ENCODE assay signal across 18 cellular contexts in the genomic region with DNA sequence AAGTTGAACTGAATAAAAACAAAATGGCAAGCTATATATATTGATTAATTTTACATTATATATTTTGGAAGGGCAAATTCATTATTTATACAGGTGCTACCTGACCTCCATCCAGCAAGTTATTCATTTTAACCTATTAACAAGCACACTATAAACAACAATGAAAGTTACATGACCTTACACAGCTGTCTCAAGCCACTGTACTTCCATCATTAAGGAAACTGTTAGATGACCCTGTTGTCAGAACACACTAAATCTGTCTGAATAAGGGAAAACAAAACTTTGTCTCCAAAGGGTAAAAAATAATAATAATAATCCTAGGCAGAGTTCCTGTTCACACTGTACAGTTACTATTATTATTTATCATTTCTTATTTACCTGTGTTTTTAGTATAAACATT. TPM values are rescaled to one million over a fixed set of nuclear protein-coding genes. Genes with fewer than 3 reads are reported as not detected.
"Had no signal": no experiment of that assay in that cellular context is flagged by ENCODE, and none has a peak within 500 bp of the region (broad histone marks: within the 10 kb centered on the region; RNA-seq: fewer than 3 reads in every experiment).

No MANE protein-coding gene starts in this region.

- DNase-seq: colonic mucosa; effector memory CD4-positive, alpha-beta T cell; mesendoderm; naive B cell; stimulated activated CD4-positive, alpha-beta T cell treated with anti-CD3 and anti-CD28 coated beads, Interleukin-2, amount 100 ng/mL, for 24 hours; stimulated activated CD4-positive, alpha-beta T cell treated with anti-CD3 and anti-CD28 coated beads, Interleukin-4, amount 100 ng/mL, for 24 hours; stimulated activated naive CD4-positive, alpha-beta T cell treated with Interleukin-2 at 50 U/mL for 16 hours; upper lobe of left lung had no signal

- H3K4me3 Mint-ChIP-seq: central memory CD8-positive, alpha-beta T cell; dendritic cell treated with granulocyte-macrophage colony-stimulating factor and Interleukin-4, amounts not matched to agents 40 ng/mL and 50 ng/mL, for 4 days; naive B cell; natural killer cell treated with Interleukin-12 subunit alpha and Interleukin-12 subunit beta and Interleukin-15 and Interleukin-18, amount 100 ng/mL, for 72 hours; neural progenitor cell; stimulated activated effector memory CD8-positive, alpha-beta T cell treated with anti-CD3 and anti-CD28 coated beads, Interleukin-12 subunit alpha, Interleukin-12 subunit beta, amount 100 ng/mL, for 72 hours had no signal

- H3K9me3 ChIP-seq: colonic mucosa, right atrium auricular region, thoracic aorta, tibial nerve, upper lobe of left lung had no signal

- H3K36me3 Mint-ChIP-seq: naive B cell; natural killer cell treated with Interleukin-12 subunit alpha and Interleukin-12 subunit beta and Interleukin-15 and Interleukin-18, amount 100 ng/mL, for 72 hours; neural progenitor cell; stimulated activated effector memory CD8-positive, alpha-beta T cell treated with anti-CD3 and anti-CD28 coated beads, Interleukin-12 subunit alpha, Interleukin-12 subunit beta, amount 100 ng/mL, for 72 hours had no signal

- ATAC-seq: natural killer cell treated with Interleukin-12 subunit alpha and Interleukin-12 subunit beta and Interleukin-15 and Interleukin-18, amount 100 ng/mL, for 72 hours; stimulated activated effector memory CD8-positive, alpha-beta T cell treated with anti-CD3 and anti-CD28 coated beads, Interleukin-12 subunit alpha, Interleukin-12 subunit beta, amount 100 ng/mL, for 72 hours had no signal

- H3K27ac ChIP-seq: colonic mucosa, neural progenitor cell, parathyroid adenoma, thoracic aorta, tibial nerve, upper lobe of left lung had no signal

- H3K27me3 ChIP-seq: colonic mucosa, neural progenitor cell, right atrium auricular region, tibial nerve, upper lobe of left lung had no signal

- H3K36me3 ChIP-seq: colonic mucosa, neural progenitor cell, right atrium auricular region, thoracic aorta, tibial nerve, upper lobe of left lung had no signal

- H3K4me3 ChIP-seq: colonic mucosa, neural progenitor cell, right atrium auricular region, thoracic aorta, tibial nerve, upper lobe of left lung had no signal

- H3K4me1 ChIP-seq: colonic mucosa, parathyroid adenoma had no signal

- H3K27me3 Mint-ChIP-seq: progenitor cell of endocrine pancreas had no signal

- H3K9me3 Mint-ChIP-seq: dendritic cell treated with granulocyte-macrophage colony-stimulating factor and Interleukin-4, amounts not matched to agents 40 ng/mL and 50 ng/mL, for 4 days; neural progenitor cell had no signal

- H3K4me1 Mint-ChIP-seq: central memory CD8-positive, alpha-beta T cell; naive B cell had no signal

- H3K27ac Mint-ChIP-seq: dendritic cell treated with granulocyte-macrophage colony-stimulating factor and Interleukin-4, amounts not matched to agents 40 ng/mL and 50 ng/mL, for 4 days; naive B cell; natural killer cell treated with Interleukin-12 subunit alpha and Interleukin-12 subunit beta and Interleukin-15 and Interleukin-18, amount 100 ng/mL, for 72 hours; neural progenitor cell; progenitor cell of endocrine pancreas; stimulated activated effector memory CD8-positive, alpha-beta T cell treated with anti-CD3 and anti-CD28 coated beads, Interleukin-12 subunit alpha, Interleukin-12 subunit beta, amount 100 ng/mL, for 72 hours had no signal

RNA-seq across cellular contexts. Expression of a gene that starts 44.0 kb away (rescaled TPM):
- total RNA-seq: natural killer cell treated with Interleukin-12 subunit alpha and Interleukin-12 subunit beta and Interleukin-15 and Interleukin-18, amount 100 ng/mL, for 72 hours had no signal
